Comparison of ENCODE assay signal across 1 cellular context in genomic region chr10:133150226-133150625, GRCh38.
TF ChIP-seq lines count a peak whose summit lies in the region.

No MANE protein-coding gene starts in this region.

TF ChIP-seq in K562, 482 proteins besides CTCF, POLR2A, EP300 and RAD21:
- TF ChIP-seq KDM5B (IDR thresholded peaks at IDR 0.05; ENCODE audit: insufficient replicate concordance, low read depth, low read length) (no peak), ZNF146 (CRISPR knock-in tag; IDR thresholded peaks at IDR 0.05; ENCODE audit: unreplicated experiment) (peak; percentile 98), RBM25 (IDR thresholded peaks at IDR 0.05; ENCODE audit: low read depth, low read length, severe bottlenecking) (peak; percentile 90), BCOR (IDR thresholded peaks at IDR 0.05) (0 out of 2 replicates have a peak, but pooled peaks have one; percentile 44), RB1 (IDR thresholded peaks at IDR 0.05; ENCODE audit: low read depth) (no peak)
TF ChIP-seq in K562: peak in this region for 3.
